Comparison of ENCODE assay signal across 9 cellular contexts in genomic region chr10:14879801-14880193, GRCh38. TPM values are rescaled to one million over a fixed set of nuclear protein-coding genes. Genes with fewer than 3 reads are reported as not detected.
A peak's percentile ranks its signal among the peaks of the same experiment; 100 is the strongest.
DNase-seq lines count a peak whose midpoint lies in the region; ATAC-seq and TF ChIP-seq lines count a peak whose summit lies in the region.
"Had no signal": no experiment of that assay in that cellular context is flagged by ENCODE, and none has a peak within 500 bp of the region (broad histone marks: within the 10 kb centered on the region; RNA-seq: fewer than 3 reads in every experiment).

No MANE protein-coding gene starts in this region.

- peaks cover 19% of the 10 kb centered on the region for H3K4me1 ChIP-seq in HAP-1
- peaks cover 10% of the 10 kb centered on the region for H3K4me1 ChIP-seq in hepatocyte (ENCODE audit: insufficient read depth)
- H3K4me1 ChIP-seq in smooth muscle cell (ENCODE audit: low read depth), result peaks cover 28% of the 10 kb centered on the region

- WGBS in hepatocyte (ENCODE audit: low lambda C conversion rate, missing lambda C conversion rate), result 2% methylated on average over 7 of the region's 7 CpGs
- 4% methylated on average over 7 of the region's 7 CpGs for WGBS in smooth muscle cell (ENCODE audit: low lambda C conversion rate)

- no peaks in the 10 kb centered on the region for H3F3A ChIP-seq in smooth muscle cell (ENCODE audit: low read depth)

- no peaks in the 10 kb centered on the region for H3K9me2 ChIP-seq in hepatocyte (replicated peaks; ENCODE audit: insufficient read depth)

- TF ChIP-seq CTCF in VCaP (conservative IDR thresholded peaks at IDR 0.05), result no peak
- TF ChIP-seq CTCF in hepatocyte (IDR thresholded peaks at IDR 0.05; ENCODE audit: poor library complexity), result no peak
- no peak for TF ChIP-seq CTCF in smooth muscle cell (IDR thresholded peaks at IDR 0.05; ENCODE audit: borderline replicate concordance, insufficient read depth, poor library complexity, severe bottlenecking)

- H4K20me1 ChIP-seq in hepatocyte (ENCODE audit: insufficient read depth, poor library complexity, severe bottlenecking) (no peaks in the 10 kb centered on the region), smooth muscle cell (ENCODE audit: low read depth) (peaks cover 9% of the 10 kb centered on the region)

- no peaks in the 10 kb centered on the region for H3K27me3 ChIP-seq in HAP-1 (ENCODE audit: low read depth)
- H3K27me3 ChIP-seq in hepatocyte, result no peaks in the 10 kb centered on the region
- no peaks in the 10 kb centered on the region for H3K27me3 ChIP-seq in smooth muscle cell (ENCODE audit: low read depth)

- in situ Hi-C loops in HAP-1 (cut with MboI; ENCODE audit: low sequenced_read_pairs), result no loop called here

- peaks cover 78% of the 10 kb centered on the region for H3K79me2 ChIP-seq in hepatocyte
- H3K79me2 ChIP-seq in smooth muscle cell (ENCODE audit: low read depth), result peaks cover 58% of the 10 kb centered on the region

- H3K4me3 ChIP-seq in HAP-1, result peak overlapping the region; percentile 95
- H3K4me3 ChIP-seq in hepatocyte, result peak overlapping the region; percentile 89
- peak overlapping the region; percentile 70 for H3K4me3 ChIP-seq in smooth muscle cell

- H3K9ac ChIP-seq in smooth muscle cell (ENCODE audit: low read depth), result peak overlapping the region; percentile 90

- no peak for ATAC-seq in GM19324 (IDR thresholded peaks at IDR 0.05; ENCODE audit: low FRiP score, unreplicated experiment)

- H3K36me3 ChIP-seq in HAP-1 (replicated peaks) (peaks cover 25% of the 10 kb centered on the region), hepatocyte (replicated peaks; ENCODE audit: insufficient read depth, low read depth) (no peaks in the 10 kb centered on the region), smooth muscle cell (ENCODE audit: low read depth) (no peaks in the 10 kb centered on the region)

- peak overlapping the region; percentile 92 for H2AFZ ChIP-seq in hepatocyte
- H2AFZ ChIP-seq in smooth muscle cell (ENCODE audit: low read depth), result peak overlapping the region; percentile 88

- no peaks in the 10 kb centered on the region for H3K9me3 ChIP-seq in HAP-1
- H3K9me3 ChIP-seq in hepatocyte (ENCODE audit: low read depth), result no peaks in the 10 kb centered on the region
- H3K9me3 ChIP-seq in smooth muscle cell (replicated peaks; ENCODE audit: low read depth), result no peaks in the 10 kb centered on the region

- H3K4me2 ChIP-seq in hepatocyte (peak overlapping the region; percentile 94), smooth muscle cell (peak overlapping the region; percentile 99)

- DNase-seq in HAP-1 (ENCODE audit: low spot score in 2 of 2) (no peak), hepatocyte (ENCODE audit: low spot score) (no peak), smooth muscle cell (lab: John Stamatoyannopoulos, UW; ENCODE audit: unreplicated experiment) (no peak), occipital lobe (lab: John Stamatoyannopoulos, UW) (no peak), SKM-1 (lab: John Stamatoyannopoulos, UW; ENCODE audit: unreplicated experiment) (no peak)
- no peak for DNase-seq in stimulated activated CD4-positive, alpha-beta T cell treated with anti-CD3 and anti-CD28 coated beads, Interleukin-2, amount 100 ng/mL, for 24 hours

- H3K27ac ChIP-seq in VCaP (peak overlapping the region; percentile 92), hepatocyte (no peak overlapping the region), smooth muscle cell (ENCODE audit: low read depth) (no peak overlapping the region)

RNA-seq across cellular contexts. Expression of gene SUV39H2, which starts 1.1 kb away (rescaled TPM):
- 15.5 and 19.9 TPM in 2 replicates for total RNA-seq in hepatocyte
- 8.0 and 8.6 TPM in 2 replicates for polyA plus RNA-seq in hepatocyte
- 11.0 and 14.3 TPM in 2 replicates for total RNA-seq in smooth muscle cell
- 5.1 and 7.2 TPM in 2 replicates for polyA plus RNA-seq in smooth muscle cell
- 30.6 TPM for total RNA-seq in occipital lobe

RNA-seq across cellular contexts. Expression of gene HSPA14, which starts 41.7 kb away (rescaled TPM):
- total RNA-seq in hepatocyte, result 12.8 and 20.2 TPM in 2 replicates
- 9.9 and 13.8 TPM in 2 replicates for polyA plus RNA-seq in hepatocyte
- total RNA-seq in smooth muscle cell, result 15.6 and 18.6 TPM in 2 replicates
- 9.9 and 10.9 TPM in 2 replicates for polyA plus RNA-seq in smooth muscle cell
- total RNA-seq in occipital lobe, result 14.8 TPM

RNA-seq across cellular contexts. Expression of gene MSANTD7, which starts 41.7 kb away (rescaled TPM):
- total RNA-seq in hepatocyte (13.3 and 14.0 TPM in 2 replicates), smooth muscle cell (14.0 and 14.9 TPM in 2 replicates), occipital lobe (34.3 TPM)
- polyA plus RNA-seq in hepatocyte (9.2 and 11.6 TPM in 2 replicates), smooth muscle cell (6.2 and 6.4 TPM in 2 replicates)

RNA-seq across cellular contexts. Expression of gene CDNF, which starts 42.0 kb away (rescaled TPM):
- 3.1 and 7.6 TPM in 2 replicates for total RNA-seq in hepatocyte
- 2.3 and 2.4 TPM in 2 replicates for polyA plus RNA-seq in hepatocyte
- 0.58 and 4.1 TPM in 2 replicates for total RNA-seq in smooth muscle cell
- 0.63 and 1.5 TPM in 2 replicates for polyA plus RNA-seq in smooth muscle cell
- total RNA-seq in occipital lobe, result 1.4 TPM
- total RNA-seq: M059J had no signal
